10 cellular contexts compared by ENCODE assay signal in genomic region chr16:53209489-53209888, GRCh38.
DNase-seq lines count a peak whose midpoint lies in the region; ATAC-seq, FAIRE-seq and TF ChIP-seq lines count a peak whose summit lies in the region.
"Had no signal": no experiment of that assay in that cellular context is flagged by ENCODE, and none has a peak within 500 bp of the region (broad histone marks: within the 10 kb centered on the region; RNA-seq: fewer than 3 reads in every experiment).

No MANE protein-coding gene starts in this region.

- no peak for DNase-seq in stimulated activated naive CD8-positive, alpha-beta T cell treated with anti-CD3 and anti-CD28 coated beads, Interleukin-15, Interleukin-2, amounts not matched to agents 100 U/mL and 50 U/mL, for 24 hours
- peak in 1 of 4 experiments; percentile 27 for DNase-seq in K562 (ENCODE audit: extremely low read depth in 1 of 4, low spot score in 3 of 4)
- DNase-seq in amniotic stem cell (lab: John Stamatoyannopoulos, UW): no peak
- no peak for DNase-seq in RWPE1 (ENCODE audit: low spot score)
- no peak for DNase-seq in dedifferentiated amniotic fluid mesenchymal stem cell (ENCODE audit: extremely low spot score)
- DNase-seq: foreskin melanocyte, NCI-H446 had no signal

- H3K79me2 ChIP-seq in K562 (ENCODE audit: control insufficient read depth, insufficient read depth, low read length): peaks cover 92% of the 10 kb centered on the region

- H3K4me1 Mint-ChIP-seq in stimulated activated naive CD8-positive, alpha-beta T cell treated with anti-CD3 and anti-CD28 coated beads, Interleukin-15, Interleukin-2, amounts not matched to agents 100 ng/mL and 50 ng/mL, for 24 hours (ENCODE audit: low read depth): peaks cover 31% of the 10 kb centered on the region

- intact Hi-C loops in K562 (cut with micrococcal nuclease): loop anchor here (5.0 kb wide), 1 partner anchor 47 kb away; no protein-coding TSS in a partner anchor

- H3K27ac Mint-ChIP-seq in stimulated activated naive CD8-positive, alpha-beta T cell treated with anti-CD3 and anti-CD28 coated beads, Interleukin-15, Interleukin-2, amounts not matched to agents 100 ng/mL and 50 ng/mL, for 24 hours: no peak overlapping the region

- TF ChIP-seq POLR2A in K562 (conservative IDR thresholded peaks at IDR 0.05): no peak

- TF ChIP-seq EP300 in K562 (IDR thresholded peaks at IDR 0.05; ENCODE audit: low read length): no peak

- H3K27ac ChIP-seq in K562 (ENCODE audit: extremely low read depth, low read depth, low read length) (peak overlapping the region; percentile 99), RWPE1 (no peak overlapping the region)

- H4K20me1 ChIP-seq in K562 (replicated peaks; ENCODE audit: control insufficient read depth, insufficient read depth, low read length): no peaks in the 10 kb centered on the region

- TF ChIP-seq RAD21 in K562 (CRISPR knock-in tag; conservative IDR thresholded peaks at IDR 0.05 in 1 of 2, IDR thresholded peaks at IDR 0.05 in 1 of 2): no peak

- peak overlapping the region in 1 of 2 experiments; percentile 97; a peak in 3 of 4 replicates for H3K9ac ChIP-seq in K562 (ENCODE audit: insufficient read depth in 1 of 2, low read depth in 2 of 2, low read length in 2 of 2)

- H3K4me3 ChIP-seq in K562 (peak overlapping the region; percentile 58), mononuclear cell (ENCODE audit: low read length) (peak overlapping the region; percentile 15)

- no peaks in the 10 kb centered on the region for H3K9me1 ChIP-seq in K562 (ENCODE audit: control insufficient read depth, insufficient read depth, low read length)

- no peak for TF ChIP-seq CTCF in K562 (IDR thresholded peaks at IDR 0.05 in 2 of 3, conservative IDR thresholded peaks at IDR 0.05 in 1 of 3; ENCODE audit: insufficient read depth in 2 of 3, low read depth in 1 of 3, low read length in 3 of 3)
- TF ChIP-seq CTCF in RWPE1 (conservative IDR thresholded peaks at IDR 0.05; ENCODE audit: low read depth): no peak

- in situ Hi-C loops in K562 (cut with MboI): no loop called here

- H3K9me3 Mint-ChIP-seq in stimulated activated naive CD8-positive, alpha-beta T cell treated with anti-CD3 and anti-CD28 coated beads, Interleukin-15, Interleukin-2, amounts not matched to agents 100 ng/mL and 50 ng/mL, for 24 hours: no peaks in the 10 kb centered on the region

- POLR2A ChIA-PET in K562 (lab: Yijun Ruan, JAX) (interaction anchor here (2.1 kb wide), 1 partner anchor 8 kb away, joined by 11 read pairs; no protein-coding TSS in a partner anchor), RWPE1 (lab: Yijun Ruan, JAX; ENCODE audit: low non-redundant PET) (no interaction called here)

- peak overlapping the region; percentile 67 for H3K4me3 Mint-ChIP-seq in stimulated activated naive CD8-positive, alpha-beta T cell treated with anti-CD3 and anti-CD28 coated beads, Interleukin-15, Interleukin-2, amounts not matched to agents 100 ng/mL and 50 ng/mL, for 24 hours

- H3K9me3 ChIP-seq in K562 (replicated peaks; ENCODE audit: control insufficient read depth, insufficient read depth, low read depth, low read length) (no peaks in the 10 kb centered on the region), mononuclear cell (ENCODE audit: low read depth, low read length) (no peaks in the 10 kb centered on the region)

- H3K27me3 Mint-ChIP-seq in stimulated activated naive CD8-positive, alpha-beta T cell treated with anti-CD3 and anti-CD28 coated beads, Interleukin-15, Interleukin-2, amounts not matched to agents 100 ng/mL and 50 ng/mL, for 24 hours: no peaks in the 10 kb centered on the region

- no peaks in the 10 kb centered on the region for H3K27me3 ChIP-seq in K562 (ENCODE audit: control insufficient read depth in 2 of 2, insufficient read depth in 2 of 2, low read length in 2 of 2)
- no peaks in the 10 kb centered on the region for H3K27me3 ChIP-seq in mononuclear cell (ENCODE audit: insufficient read depth, low read length)

- BruUV-seq in K562 (replicated peaks; lab: Mats Ljungman, UMichigan): no TSS peak

- peaks cover 30% of the 10 kb centered on the region; the same call in 2 of the 3 replicates for H3K36me3 ChIP-seq in K562 (ENCODE audit: control insufficient read depth, insufficient read depth, low read length)

- ATAC-seq in stimulated activated naive CD8-positive, alpha-beta T cell treated with anti-CD3 and anti-CD28 coated beads, Interleukin-15, Interleukin-2, amounts not matched to agents 100 U/mL and 50 U/mL, for 24 hours: no peak
- peak; percentile 12 for ATAC-seq in K562
- no peak for ATAC-seq in HG03565 (IDR thresholded peaks at IDR 0.05; ENCODE audit: unreplicated experiment)

- peak overlapping the region; percentile 85 for H3K4me2 ChIP-seq in K562 (ENCODE audit: insufficient read depth, low read length)

- H2AFZ ChIP-seq in K562 (ENCODE audit: low read depth, low read length): no peak overlapping the region

- WGBS in K562 (ENCODE audit: insufficient coverage, low coverage, missing lambda C conversion rate): 3% methylated on average over 5 of the region's 5 CpGs

- H3K4me1 ChIP-seq in K562 (replicated peaks in 1 of 2; ENCODE audit: control insufficient read depth in 2 of 2, insufficient read depth in 2 of 2, low read length in 2 of 2): peaks cover 0 to 6% of the 10 kb centered on the region in 2 experiments; a peak in 2 of 5 replicates
- H3K4me1 ChIP-seq in mononuclear cell (ENCODE audit: insufficient read depth, low read length): peaks cover 24% of the 10 kb centered on the region

- H3K36me3 Mint-ChIP-seq in stimulated activated naive CD8-positive, alpha-beta T cell treated with anti-CD3 and anti-CD28 coated beads, Interleukin-15, Interleukin-2, amounts not matched to agents 100 ng/mL and 50 ng/mL, for 24 hours (ENCODE audit: low read depth): peaks cover 12% of the 10 kb centered on the region

- CTCF ChIA-PET in K562 (lab: Yijun Ruan, JAX; ENCODE audit: low intra/inter-chr PET ratio): no interaction called here
- CTCF ChIA-PET in RWPE1 (lab: Yijun Ruan, JAX): no interaction called here

- peak; percentile 46 for FAIRE-seq in K562 (lab: Jason Lieb, UNC)

TF ChIP-seq in K562, 482 proteins besides CTCF, POLR2A, EP300 and RAD21 (continues in another document):
- TF ChIP-seq EGR1 (conservative IDR thresholded peaks at IDR 0.05) (no peak), ZNF146 (CRISPR knock-in tag; IDR thresholded peaks at IDR 0.05; ENCODE audit: unreplicated experiment) (no peak), RBFOX2 (IDR thresholded peaks at IDR 0.05; ENCODE audit: low read depth, low read length) (0 out of 2 replicates have a peak, but pooled peaks have one; percentile 24), CEBPZ (IDR thresholded peaks at IDR 0.05; ENCODE audit: borderline replicate concordance, low read depth, low read length) (no peak), DPF2 (IDR thresholded peaks at IDR 0.05) (no peak), ATF2 (CRISPR knock-in tag; IDR thresholded peaks at IDR 0.05) (no peak), PKNOX1 (IDR thresholded peaks at IDR 0.05) (no peak)
